In genomic region chrX:104913348-104913747, GRCh38 we compare ENCODE assay signal across 11 cellular contexts.
A peak's percentile ranks its signal among the peaks of the same experiment; 100 is the strongest.
DNase-seq lines count a peak whose midpoint lies in the region; ATAC-seq and TF ChIP-seq lines count a peak whose summit lies in the region.
"Had no signal": no experiment of that assay in that cellular context is flagged by ENCODE, and none has a peak within 500 bp of the region (broad histone marks: within the 10 kb centered on the region; RNA-seq: fewer than 3 reads in every experiment).

No MANE protein-coding gene starts in this region.

- H3K27ac Mint-ChIP-seq in chondrocyte (ENCODE audit: unreplicated experiment), result no peak overlapping the region
- H3K27ac Mint-ChIP-seq in neural crest cell (ENCODE audit: unreplicated experiment), result no peak overlapping the region

- DNase-seq in GM12865 (ENCODE audit: low read depth) (no peak), NCI-H446 treated with DMSO at 0.1 percent for 48 hours (lab: John Stamatoyannopoulos, UW) (peak; percentile 2), chondrocyte (ENCODE audit: low spot score) (no peak), neural crest cell (ENCODE audit: low read depth, low spot score) (no peak), aorta (no peak)
- DNase-seq: left colon had no signal

- ATAC-seq in HG03457 (IDR thresholded peaks at IDR 0.05; ENCODE audit: unreplicated experiment) (no peak), aorta (ENCODE audit: low FRiP score) (no peak), GM21367 (IDR thresholded peaks at IDR 0.05; ENCODE audit: unreplicated experiment) (no peak), GM18867 (IDR thresholded peaks at IDR 0.05; ENCODE audit: unreplicated experiment) (no peak)
- ATAC-seq: left colon had no signal

- H3K4me1 Mint-ChIP-seq in chondrocyte (ENCODE audit: low read depth) (no peaks in the 10 kb centered on the region), neural crest cell (no peaks in the 10 kb centered on the region)

- H3K4me3 Mint-ChIP-seq in chondrocyte (ENCODE audit: unreplicated experiment), result no peak overlapping the region
- H3K4me3 Mint-ChIP-seq in neural crest cell, result no peak overlapping the region
- H3K4me3 Mint-ChIP-seq: activated naive CD4-positive, alpha-beta T cell treated with anti-CD3 and anti-CD28 coated beads, Interleukin-2, amount 50 U/mL, for 24 hours had no signal

- H3K36me3 Mint-ChIP-seq in chondrocyte (ENCODE audit: low read depth) (no peaks in the 10 kb centered on the region), neural crest cell (ENCODE audit: low read depth) (no peaks in the 10 kb centered on the region)
- H3K36me3 Mint-ChIP-seq: activated naive CD4-positive, alpha-beta T cell treated with anti-CD3 and anti-CD28 coated beads, Interleukin-2, amount 50 U/mL, for 24 hours had no signal

- H3K27me3 ChIP-seq in aorta (ENCODE audit: control insufficient read depth in 1 of 2, insufficient read depth in 2 of 2, low read length in 1 of 2), result no peaks in the 10 kb centered on the region
- H3K27me3 ChIP-seq: SJSA1 had no signal

- H3K27me3 Mint-ChIP-seq in chondrocyte (ENCODE audit: low read depth) (peaks cover 3% of the 10 kb centered on the region), neural crest cell (ENCODE audit: low read depth) (no peaks in the 10 kb centered on the region)
- H3K27me3 Mint-ChIP-seq: activated naive CD4-positive, alpha-beta T cell treated with anti-CD3 and anti-CD28 coated beads, Interleukin-2, amount 50 U/mL, for 24 hours had no signal

- H3K36me3 ChIP-seq in aorta (ENCODE audit: control insufficient read depth in 1 of 2, insufficient read depth in 2 of 2, low read length in 1 of 2), result no peaks in the 10 kb centered on the region
- H3K36me3 ChIP-seq: SJSA1 had no signal

- TF ChIP-seq CTCF in GM12865 (IDR thresholded peaks at IDR 0.05; ENCODE audit: insufficient read depth, low read depth, low read length, missing control alignments), result peak; percentile 28
- peak; percentile 78 for TF ChIP-seq CTCF in chondrocyte (IDR thresholded peaks at IDR 0.05)
- peak; percentile 61 for TF ChIP-seq CTCF in neural crest cell (conservative IDR thresholded peaks at IDR 0.05)

- H3K9me3 Mint-ChIP-seq in chondrocyte (ENCODE audit: low read depth) (no peaks in the 10 kb centered on the region), neural crest cell (no peaks in the 10 kb centered on the region)
- H3K9me3 Mint-ChIP-seq: activated naive CD4-positive, alpha-beta T cell treated with anti-CD3 and anti-CD28 coated beads, Interleukin-2, amount 50 U/mL, for 24 hours had no signal

- intact Hi-C loops in aorta (cut with DNase I), result no loop called here

- H3K9me3 ChIP-seq in aorta (ENCODE audit: control insufficient read depth, low read length), result no peaks in the 10 kb centered on the region
- H3K9me3 ChIP-seq: SJSA1 had no signal

- H3K27ac ChIP-seq in aorta (ENCODE audit: low read depth in 1 of 2, low read length in 2 of 2), result no peak overlapping the region
- H3K27ac ChIP-seq: SJSA1 had no signal

- H3K4me1 ChIP-seq in aorta (ENCODE audit: control insufficient read depth in 1 of 2, insufficient read depth in 2 of 2, low read length in 2 of 2), result no peaks in the 10 kb centered on the region
- H3K4me1 ChIP-seq: SJSA1 had no signal

- H3K4me3 ChIP-seq in GM12865 (ENCODE audit: low read depth, low read length), result no peak overlapping the region
- no peak overlapping the region for H3K4me3 ChIP-seq in aorta (ENCODE audit: low read length in 2 of 2)
- H3K4me3 ChIP-seq: SJSA1 had no signal

Comparison
In these comparisons a context has a peak if more than half of its experiments do, and no peak if none do; other contexts are left out.
1. CTCF ChIP-seq: peak in every context shown above with its lines; median percentile 78 in chondrocyte; 61 in neural crest cell; 28 in GM12865.